11 cellular contexts compared by ENCODE assay signal in genomic region chr6:80639243-80639642, GRCh38.
A peak's percentile ranks its signal among the peaks of the same experiment; 100 is the strongest.
DNase-seq lines count a peak whose midpoint lies in the region; ATAC-seq and TF ChIP-seq lines count a peak whose summit lies in the region.
"Had no signal": no experiment of that assay in that cellular context is flagged by ENCODE, and none has a peak within 500 bp of the region (broad histone marks: within the 10 kb centered on the region; RNA-seq: fewer than 3 reads in every experiment).

No MANE protein-coding gene starts in this region.

- TF ChIP-seq POLR2A in spleen (IDR thresholded peaks at IDR 0.05): no peak

- H3K36me3 ChIP-seq in HUES6 (ENCODE audit: control insufficient read depth, insufficient read depth, low read length) (no peaks in the 10 kb centered on the region), spleen (no peaks in the 10 kb centered on the region)
- H3K36me3 ChIP-seq: neural progenitor cell had no signal

- H3K4me3 Mint-ChIP-seq in glutamatergic neuron (ENCODE audit: unreplicated experiment): peak overlapping the region; percentile 79
- H3K4me3 Mint-ChIP-seq: activated CD8-positive, alpha-beta T cell treated with anti-CD3 and anti-CD28 coated beads for 36 hours; neural progenitor cell had no signal

- peaks cover 21% of the 10 kb centered on the region for H3K4me1 Mint-ChIP-seq in glutamatergic neuron (ENCODE audit: low read depth, unreplicated experiment)

- H3K36me3 Mint-ChIP-seq in glutamatergic neuron (ENCODE audit: unreplicated experiment): no peaks in the 10 kb centered on the region
- H3K36me3 Mint-ChIP-seq: neural progenitor cell had no signal

- H3K4me3 ChIP-seq in HUES6 (ENCODE audit: low read depth, low read length) (no peak overlapping the region), spleen (no peak overlapping the region)
- H3K4me3 ChIP-seq: neural progenitor cell had no signal

- TF ChIP-seq CTCF in glutamatergic neuron (IDR thresholded peaks at IDR 0.05; ENCODE audit: partially characterized antibody, unreplicated experiment) (no peak), spleen (IDR thresholded peaks at IDR 0.05 in 8 of 11, conservative IDR thresholded peaks at IDR 0.05 in 3 of 11) (no peak)

- H3K27me3 ChIP-seq in HUES6 (ENCODE audit: control insufficient read depth, insufficient read depth, low read length) (no peaks in the 10 kb centered on the region), spleen (replicated peaks in 1 of 7) (no peaks in the 10 kb centered on the region)
- H3K27me3 ChIP-seq: neural progenitor cell had no signal

- peak overlapping the region; percentile 93 for H3K27ac Mint-ChIP-seq in glutamatergic neuron (ENCODE audit: unreplicated experiment)
- H3K27ac Mint-ChIP-seq: activated CD8-positive, alpha-beta T cell treated with anti-CD3 and anti-CD28 coated beads for 36 hours had no signal

- 88 to 96% (median 94%) methylated on average over 2 of the region's 2 CpGs for WGBS in spleen, 5 donors

- H3K27ac ChIP-seq in HUES6 (ENCODE audit: low read depth, low read length): peak overlapping the region; percentile 52; the same call in 1 of the 2 replicates
- H3K27ac ChIP-seq in spleen: peak overlapping the region in 6 of 8 donors; percentile 20 to 60 (median 39)
- H3K27ac ChIP-seq: neural progenitor cell had no signal

- intact Hi-C loops in spleen (cut with DNase I; ENCODE audit: low total_unique reads): no loop called here

- H3K9me3 ChIP-seq in HUES6 (ENCODE audit: control insufficient read depth, insufficient read depth, low read depth, low read length) (peaks cover 4% of the 10 kb centered on the region; the same call in 1 of the 2 replicates), spleen (peaks cover 0 to 4% (median 0%) of the 10 kb centered on the region in 8 donors)

- no peaks in the 10 kb centered on the region for H3K27me3 Mint-ChIP-seq in glutamatergic neuron (ENCODE audit: unreplicated experiment)
- H3K27me3 Mint-ChIP-seq: activated CD8-positive, alpha-beta T cell treated with anti-CD3 and anti-CD28 coated beads for 36 hours had no signal

- no peaks in the 10 kb centered on the region for H3K9me3 Mint-ChIP-seq in glutamatergic neuron (ENCODE audit: unreplicated experiment)
- H3K9me3 Mint-ChIP-seq: activated CD8-positive, alpha-beta T cell treated with anti-CD3 and anti-CD28 coated beads for 36 hours had no signal

- H3K4me1 ChIP-seq in HUES6 (ENCODE audit: control insufficient read depth, insufficient read depth, low read length): peaks cover 18% of the 10 kb centered on the region
- peaks cover 0 to 10% (median 4%) of the 10 kb centered on the region in 6 donors for H3K4me1 ChIP-seq in spleen
- H3K4me1 ChIP-seq: neural progenitor cell had no signal

- H3K9ac ChIP-seq in HUES6 (ENCODE audit: low read length): peak overlapping the region; percentile 16
- H3K9ac ChIP-seq: neural progenitor cell had no signal

- no peak for ATAC-seq in GM19324 (IDR thresholded peaks at IDR 0.05; ENCODE audit: low FRiP score, unreplicated experiment)
- ATAC-seq in HG02763 (IDR thresholded peaks at IDR 0.05; ENCODE audit: unreplicated experiment): no peak

- DNase-seq in amniotic epithelial cell (ENCODE audit: low read depth): peak; percentile 87
- DNase-seq in glutamatergic neuron: no peak
- DNase-seq in spleen: no peak
- no peak for DNase-seq in SHP77 treated with DMSO at 0.1 percent for 48 hours (lab: John Stamatoyannopoulos, UW)
- no peak for DNase-seq in NCI-H2081 (lab: John Stamatoyannopoulos, UW)
- DNase-seq: activated naive CD4-positive, alpha-beta T cell had no signal
